ENCODE assay signal across 11 cellular contexts in genomic region chr10:110326351-110327032, GRCh38. TPM values are rescaled to one million over a fixed set of nuclear protein-coding genes. Genes with fewer than 3 reads are reported as not detected.
DNase-seq lines count a peak whose midpoint lies in the region; ATAC-seq, FAIRE-seq and TF ChIP-seq lines count a peak whose summit lies in the region.
"Had no signal": no experiment of that assay in that cellular context is flagged by ENCODE, and none has a peak within 500 bp of the region (broad histone marks: within the 10 kb centered on the region; RNA-seq: fewer than 3 reads in every experiment).

No MANE protein-coding gene starts in this region.

- ATAC-seq in HG02642 (IDR thresholded peaks at IDR 0.05; ENCODE audit: poor library complexity, unreplicated experiment) = no peak
- no peak for ATAC-seq in HG03097 (IDR thresholded peaks at IDR 0.05; ENCODE audit: low FRiP score, unreplicated experiment)
- ATAC-seq in HG03175 (IDR thresholded peaks at IDR 0.05; ENCODE audit: unreplicated experiment) = no peak

- H3K4me3 Mint-ChIP-seq in glutamatergic neuron (ENCODE audit: unreplicated experiment) = no peak overlapping the region
- H3K4me3 Mint-ChIP-seq: CD8-positive, alpha-beta memory T cell had no signal

- peak; percentile 61 for DNase-seq in 8988T
- no peak for DNase-seq in GM12892 (ENCODE audit: insufficient read length)
- DNase-seq in RKO (ENCODE audit: low spot score) = peak; percentile 70
- DNase-seq in fibroblast of gingiva (ENCODE audit: low read depth) = peak; percentile 71
- DNase-seq in glutamatergic neuron = no peak
- DNase-seq: activated CD8-positive, alpha-beta memory T cell treated with anti-CD3 and anti-CD28 coated beads, Interleukin-2, amount 50 U/mL, for 48 hours; CD8-positive, alpha-beta memory T cell had no signal

- no peaks in the 10 kb centered on the region for H3K4me1 Mint-ChIP-seq in glutamatergic neuron (ENCODE audit: low read depth, unreplicated experiment)
- H3K4me1 Mint-ChIP-seq: CD8-positive, alpha-beta memory T cell had no signal

- peaks cover 5% of the 10 kb centered on the region for H3K27me3 Mint-ChIP-seq in glutamatergic neuron (ENCODE audit: unreplicated experiment)

- no peak overlapping the region for H3K27ac Mint-ChIP-seq in glutamatergic neuron (ENCODE audit: unreplicated experiment)

- peak; percentile 87 for FAIRE-seq in GM12892 (lab: Jason Lieb, UNC)
- FAIRE-seq: endometrium had no signal

- peaks cover 12% of the 10 kb centered on the region for H3K9me3 Mint-ChIP-seq in glutamatergic neuron (ENCODE audit: unreplicated experiment)

- peaks cover 24% of the 10 kb centered on the region for H3K36me3 Mint-ChIP-seq in glutamatergic neuron (ENCODE audit: unreplicated experiment)

- no peak for TF ChIP-seq CTCF in glutamatergic neuron (IDR thresholded peaks at IDR 0.05; ENCODE audit: partially characterized antibody, unreplicated experiment)

- TF ChIP-seq POLR2A in GM12892 (IDR thresholded peaks at IDR 0.05; ENCODE audit: low read depth, low read length) = no peak; the same call in 1 of the 2 replicates

RNA-seq across cellular contexts. Expression of gene SMNDC1, which starts 21.8 kb away (rescaled TPM):
- 30.7 TPM for polyA plus RNA-seq in GM12892 (2012; ENCODE audit: missing spikeins)
- 37.1 TPM for total RNA-seq in glutamatergic neuron (ENCODE audit: unreplicated experiment)

Comparison
In these comparisons a context has a peak if more than half of its experiments do, and no peak if none do; other contexts are left out.
1. DNase-seq: peak in 8988T (single experiment), RKO (single experiment) and fibroblast of gingiva (single experiment); none in GM12892 (single experiment) and glutamatergic neuron (single experiment).